ENCODE assay signal across 8 cellular contexts in genomic region chr13:28636677-28637317, GRCh38. TPM values are rescaled to one million over a fixed set of nuclear protein-coding genes. Genes with fewer than 3 reads are reported as not detected.
DNase-seq lines count a peak whose midpoint lies in the region; ATAC-seq and TF ChIP-seq lines count a peak whose summit lies in the region.

No MANE protein-coding gene starts in this region.

- no TSS peak for BruUV-seq in PC-9 (replicated peaks; lab: Mats Ljungman, UMichigan)

- CTCF ChIA-PET in PC-9 (lab: Charles Lee): no interaction called here
- CTCF ChIA-PET in activated naive CD4-positive, alpha-beta T cell treated with anti-CD3 and anti-CD28 coated beads, Interleukin-2, amount 10 ng/mL, durations not matched to agents 7 days and 5 days (lab: Charles Lee): interaction anchor here (0.9 to 2.7 kb wide), 8 partner anchors 9 to 323 kb away, joined by 3 to 24 read pairs (median 5); partner anchors contain the start of gene POMP

- H3K4me1 ChIP-seq in BLaER1 treated with 17β-estradiol and CSF1 and Interleukin-3, amounts not matched to agents 10 nM and 100 nM: peaks cover 28 to 54% (median 37%) of the 10 kb centered on the region in 10 experiments
- 0 out of 2 replicates have a peak, but pooled peaks cover 4% of the 10 kb centered on the region for H3K4me1 ChIP-seq in PC-9 (replicated peaks; ENCODE audit: insufficient read depth)

- H3K27ac ChIP-seq in BLaER1 treated with 17β-estradiol and CSF1 and Interleukin-3, amounts not matched to agents 10 nM and 100 nM: peak overlapping the region in 7 of 11 experiments; percentile 36 to 60 (median 47); a peak in 10 of 22 replicates
- no peak overlapping the region for H3K27ac ChIP-seq in PC-9

- no peak overlapping the region for H3K27ac Mint-ChIP-seq in activated naive CD4-positive, alpha-beta T cell treated with anti-CD3 and anti-CD28 coated beads, Interleukin-2, amount 10 ng/mL, durations not matched to agents 7 days and 5 days
- peak overlapping the region; percentile 18 for H3K27ac Mint-ChIP-seq in progenitor cell of endocrine pancreas

- no peaks in the 10 kb centered on the region for H3K27me3 ChIP-seq in BLaER1 treated with 17β-estradiol and CSF1 and Interleukin-3, amounts not matched to agents 10 nM and 100 nM
- peaks cover 28% of the 10 kb centered on the region for H3K27me3 ChIP-seq in PC-9 (ENCODE audit: insufficient read depth, low read depth)

- no peaks in the 10 kb centered on the region for H3K9me3 ChIP-seq in BLaER1 treated with 17β-estradiol and CSF1 and Interleukin-3, amounts not matched to agents 10 nM and 100 nM (replicated peaks in 1 of 11)
- no peaks in the 10 kb centered on the region for H3K9me3 ChIP-seq in PC-9 (ENCODE audit: insufficient read depth, low read depth)

- H2AFZ ChIP-seq in PC-9: no peak overlapping the region

- peak overlapping the region; percentile 38 to 88 (median 73) for H3K4me2 ChIP-seq in BLaER1 treated with 17β-estradiol and CSF1 and Interleukin-3, amounts not matched to agents 10 nM and 100 nM
- H3K4me2 ChIP-seq in PC-9: peak overlapping the region; percentile 20; the same call in 1 of the 2 replicates

- no peak overlapping the region for H3K4me3 Mint-ChIP-seq in activated naive CD4-positive, alpha-beta T cell treated with anti-CD3 and anti-CD28 coated beads, Interleukin-2, amount 10 ng/mL, durations not matched to agents 7 days and 5 days
- no peak overlapping the region for H3K4me3 Mint-ChIP-seq in progenitor cell of endocrine pancreas (ENCODE audit: low read depth)

- no peaks in the 10 kb centered on the region for H3K9me2 ChIP-seq in PC-9 (ENCODE audit: insufficient read depth)

- no peaks in the 10 kb centered on the region for H3K36me3 Mint-ChIP-seq in activated naive CD4-positive, alpha-beta T cell treated with anti-CD3 and anti-CD28 coated beads, Interleukin-2, amount 10 ng/mL, durations not matched to agents 7 days and 5 days
- no peaks in the 10 kb centered on the region for H3K36me3 Mint-ChIP-seq in progenitor cell of endocrine pancreas (ENCODE audit: insufficient read depth)

- ATAC-seq in GM18907 (IDR thresholded peaks at IDR 0.05; ENCODE audit: unreplicated experiment): peak; percentile 44

- no peaks in the 10 kb centered on the region for H3K36me3 ChIP-seq in BLaER1 treated with 17β-estradiol and CSF1 and Interleukin-3, amounts not matched to agents 10 nM and 100 nM
- H3K36me3 ChIP-seq in PC-9 (ENCODE audit: low read depth): no peaks in the 10 kb centered on the region

- H3K27me3 Mint-ChIP-seq in activated naive CD4-positive, alpha-beta T cell treated with anti-CD3 and anti-CD28 coated beads, Interleukin-2, amount 10 ng/mL, durations not matched to agents 7 days and 5 days: peaks cover 25% of the 10 kb centered on the region
- H3K27me3 Mint-ChIP-seq in progenitor cell of endocrine pancreas: peaks cover 16% of the 10 kb centered on the region

- peak overlapping the region in 5 of 11 experiments; percentile 2 to 64 (median 54); a peak in 7 of 22 replicates for H3K9ac ChIP-seq in BLaER1 treated with 17β-estradiol and CSF1 and Interleukin-3, amounts not matched to agents 10 nM and 100 nM

- no peaks in the 10 kb centered on the region for H3K9me3 Mint-ChIP-seq in activated naive CD4-positive, alpha-beta T cell treated with anti-CD3 and anti-CD28 coated beads, Interleukin-2, amount 10 ng/mL, durations not matched to agents 7 days and 5 days
- H3K9me3 Mint-ChIP-seq in progenitor cell of endocrine pancreas (ENCODE audit: low read depth): no peaks in the 10 kb centered on the region

- H3K4me1 Mint-ChIP-seq in activated naive CD4-positive, alpha-beta T cell treated with anti-CD3 and anti-CD28 coated beads, Interleukin-2, amount 10 ng/mL, durations not matched to agents 7 days and 5 days: peaks cover 13% of the 10 kb centered on the region
- H3K4me1 Mint-ChIP-seq in progenitor cell of endocrine pancreas (ENCODE audit: low read depth): peaks cover 7% of the 10 kb centered on the region

- H3F3A ChIP-seq in PC-9 (ENCODE audit: insufficient read depth, low read depth): no peaks in the 10 kb centered on the region

- TF ChIP-seq CTCF in PC-9 (conservative IDR thresholded peaks at IDR 0.05): peak; percentile 86
- TF ChIP-seq CTCF in progenitor cell of endocrine pancreas (IDR thresholded peaks at IDR 0.05; ENCODE audit: unreplicated experiment): peak; percentile 69

- H4K20me1 ChIP-seq in BLaER1 treated with 17β-estradiol and CSF1 and Interleukin-3, amounts not matched to agents 10 nM and 100 nM: no peaks in the 10 kb centered on the region
- H4K20me1 ChIP-seq in PC-9 (ENCODE audit: insufficient read depth): no peaks in the 10 kb centered on the region

- intact Hi-C loops in PC-9 (cut with micrococcal nuclease; ENCODE audit: unreplicated experiment): loop anchor here (1.0 kb wide), 1 partner anchor 312 kb away; no protein-coding TSS in a partner anchor

- DNase-seq in HuH-7.5 (ENCODE audit: low spot score) (peak; percentile 21), PC-9 (peak; percentile 36 to 74), glomerular visceral epithelial cell (ENCODE audit: extremely low spot score) (peak; percentile 57), progenitor cell of endocrine pancreas (ENCODE audit: low spot score, unreplicated experiment) (peak; percentile 31), middle frontal gyrus (ENCODE audit: extremely low spot score, low spot score) (no peak)
- DNase-seq in activated naive CD4-positive, alpha-beta T cell treated with anti-CD3 and anti-CD28 coated beads, Interleukin-2, amount 10 ng/mL, durations not matched to agents 7 days and 5 days: peak; percentile 59

- POLR2A ChIA-PET in PC-9 (lab: Charles Lee; ENCODE audit: unreplicated experiment): interaction anchor here (0.6 kb wide), 1 partner anchor 648 kb away, joined by 4 read pairs; no protein-coding TSS in a partner anchor

- H3K4me3 ChIP-seq in BLaER1 treated with 17β-estradiol and CSF1 and Interleukin-3, amounts not matched to agents 10 nM and 100 nM: peak overlapping the region in 3 of 10 experiments; percentile 41 to 50 (median 47); a peak in 3 of 20 replicates
- H3K4me3 ChIP-seq in PC-9: no peak overlapping the region

- no peaks in the 10 kb centered on the region for H3K79me2 ChIP-seq in PC-9 (ENCODE audit: low read depth)

RNA-seq across cellular contexts. Expression of gene POMP, which starts 22.1 kb away (rescaled TPM):
- total RNA-seq in PC-9 (2021): 44.2 and 63.7 TPM in 2 replicates
- total RNA-seq in progenitor cell of endocrine pancreas: 58.9 and 60.9 TPM in 2 replicates
